Comparison of ENCODE assay signal across 8 cellular contexts in genomic region chr12:93742086-93742934, GRCh38.
A peak's percentile ranks its signal among the peaks of the same experiment; 100 is the strongest.
DNase-seq lines count a peak whose midpoint lies in the region; ATAC-seq and TF ChIP-seq lines count a peak whose summit lies in the region.

No MANE protein-coding gene starts in this region.

- intact Hi-C loops in activated T-helper 1 cell treated with anti-CD3 and anti-CD28 coated beads, Interleukin-12 subunit alpha, Interleukin-12 subunit beta, Interleukin-2, Interleukin-4 antibody, amounts not matched to agents 30 ng/mL and 10 ng/mL and 1 ng/mL, durations not matched to agents 14 hours and 24 hours and 36 hours (cut with micrococcal nuclease) = loop anchor here (1.0 to 10.0 kb wide), 6 partner anchors 65 to 758 kb away; partner anchors contain the start of gene CRADD

- H2AFZ ChIP-seq in OCI-LY3 (ENCODE audit: low read depth, low read length) (peak overlapping the region; percentile 93), fibroblast of lung (ENCODE audit: low read length) (peak overlapping the region; percentile 93)

- H3K4me1 Mint-ChIP-seq in activated T-helper 1 cell treated with anti-CD3 and anti-CD28 coated beads, Interleukin-12 subunit alpha, Interleukin-12 subunit beta, Interleukin-2, Interleukin-4 antibody, amounts not matched to agents 30 ng/mL and 10 ng/mL and 1 ng/mL, durations not matched to agents 14 hours and 24 hours and 36 hours (ENCODE audit: low read depth) = peaks cover 50% of the 10 kb centered on the region
- H3K4me1 Mint-ChIP-seq in stimulated activated memory B cell treated with anti-CD40 and anti-IgM and Interleukin-4, amounts not matched to agents 10 μg/mL and 1 μg/mL and 100 μg/mL, for 72 hours = peaks cover 29% of the 10 kb centered on the region

- TF ChIP-seq CTCF in OCI-LY3 (IDR thresholded peaks at IDR 0.05; ENCODE audit: low read depth, low read length) (peak; percentile 46), fibroblast of lung (conservative IDR thresholded peaks at IDR 0.05 in 1 of 2, IDR thresholded peaks at IDR 0.05 in 1 of 2; ENCODE audit: low read depth in 1 of 2, low read length in 2 of 2) (peak; percentile 13 to 40)

- H3K36me3 ChIP-seq in OCI-LY3 (replicated peaks; ENCODE audit: low read depth, low read length) = no peaks in the 10 kb centered on the region
- H3K36me3 ChIP-seq in fibroblast of lung (ENCODE audit: control insufficient read depth, insufficient read depth, low read length) = peaks cover 1% of the 10 kb centered on the region

- no peaks in the 10 kb centered on the region for H3K9me3 Mint-ChIP-seq in activated T-helper 1 cell treated with anti-CD3 and anti-CD28 coated beads, Interleukin-12 subunit alpha, Interleukin-12 subunit beta, Interleukin-2, Interleukin-4 antibody, amounts not matched to agents 30 ng/mL and 10 ng/mL and 1 ng/mL, durations not matched to agents 14 hours and 24 hours and 36 hours
- H3K9me3 Mint-ChIP-seq in stimulated activated memory B cell treated with anti-CD40 and anti-IgM and Interleukin-4, amounts not matched to agents 10 μg/mL and 1 μg/mL and 100 μg/mL, for 72 hours = no peaks in the 10 kb centered on the region

- no peaks in the 10 kb centered on the region for H3K9me3 ChIP-seq in OCI-LY3 (ENCODE audit: insufficient read depth, low read length)
- no peaks in the 10 kb centered on the region for H3K9me3 ChIP-seq in fibroblast of lung (ENCODE audit: control insufficient read depth, insufficient read depth, low read depth, low read length)

- H3K27me3 Mint-ChIP-seq in activated T-helper 1 cell treated with anti-CD3 and anti-CD28 coated beads, Interleukin-12 subunit alpha, Interleukin-12 subunit beta, Interleukin-2, Interleukin-4 antibody, amounts not matched to agents 30 ng/mL and 10 ng/mL and 1 ng/mL, durations not matched to agents 14 hours and 24 hours and 36 hours (ENCODE audit: insufficient read depth) = peaks cover 2% of the 10 kb centered on the region
- H3K27me3 Mint-ChIP-seq in stimulated activated memory B cell treated with anti-CD40 and anti-IgM and Interleukin-4, amounts not matched to agents 10 μg/mL and 1 μg/mL and 100 μg/mL, for 72 hours = no peaks in the 10 kb centered on the region

- H3K36me3 Mint-ChIP-seq in activated T-helper 1 cell treated with anti-CD3 and anti-CD28 coated beads, Interleukin-12 subunit alpha, Interleukin-12 subunit beta, Interleukin-2, Interleukin-4 antibody, amounts not matched to agents 30 ng/mL and 10 ng/mL and 1 ng/mL, durations not matched to agents 14 hours and 24 hours and 36 hours (ENCODE audit: low read depth) = peaks cover 5% of the 10 kb centered on the region
- H3K36me3 Mint-ChIP-seq in stimulated activated memory B cell treated with anti-CD40 and anti-IgM and Interleukin-4, amounts not matched to agents 10 μg/mL and 1 μg/mL and 100 μg/mL, for 72 hours = no peaks in the 10 kb centered on the region

- H3K27me3 ChIP-seq in OCI-LY3 (ENCODE audit: low read depth, low read length) (no peaks in the 10 kb centered on the region), fibroblast of lung (ENCODE audit: control insufficient read depth, insufficient read depth, low read length) (no peaks in the 10 kb centered on the region)

- H3K4me2 ChIP-seq in OCI-LY3 (ENCODE audit: low read length) = peak overlapping the region; percentile 77
- peak overlapping the region; percentile 99 for H3K4me2 ChIP-seq in fibroblast of lung (ENCODE audit: extremely low read depth, insufficient read depth, low read length)

- H3K9ac ChIP-seq in OCI-LY3 (ENCODE audit: low read length) (peak overlapping the region; percentile 73), fibroblast of lung (ENCODE audit: insufficient read depth, low read length) (peak overlapping the region; percentile 66)

- peak; percentile 74 for DNase-seq in CD1c-positive myeloid dendritic cell (ENCODE audit: extremely low spot score)
- DNase-seq in activated T-helper 1 cell treated with anti-CD3 and anti-CD28 coated beads, Interleukin-12 subunit alpha, Interleukin-12 subunit beta, Interleukin-2, Interleukin-4 antibody, amounts not matched to agents 30 ng/mL and 10 ng/mL and 1 ng/mL, durations not matched to agents 14 hours and 24 hours and 36 hours (ENCODE audit: low spot score) = peak; percentile 40
- peak; percentile 71 to 78 for DNase-seq in fibroblast of lung (ENCODE audit: low read depth in 2 of 2)
- peak; percentile 78 for DNase-seq in myocyte (ENCODE audit: low read depth)

- ATAC-seq in GM19397 (IDR thresholded peaks at IDR 0.05; ENCODE audit: unreplicated experiment) = peak; percentile 79
- peak; percentile 55 for ATAC-seq in HG03558 (IDR thresholded peaks at IDR 0.05; ENCODE audit: extremely low read depth, unreplicated experiment)
- peak; percentile 95 for ATAC-seq in stimulated activated memory B cell treated with anti-CD40 and anti-IgM and Interleukin-4, amounts not matched to agents 10 μg/mL and 1 μg/mL and 100 μg/mL, for 72 hours

- H3K79me2 ChIP-seq in OCI-LY3 (ENCODE audit: low read length) (no peaks in the 10 kb centered on the region), fibroblast of lung (ENCODE audit: control insufficient read depth, insufficient read depth, low read length) (peaks cover 4% of the 10 kb centered on the region)

- H3K27ac Mint-ChIP-seq in activated T-helper 1 cell treated with anti-CD3 and anti-CD28 coated beads, Interleukin-12 subunit alpha, Interleukin-12 subunit beta, Interleukin-2, Interleukin-4 antibody, amounts not matched to agents 30 ng/mL and 10 ng/mL and 1 ng/mL, durations not matched to agents 14 hours and 24 hours and 36 hours = peak overlapping the region; percentile 86
- H3K27ac Mint-ChIP-seq in stimulated activated memory B cell treated with anti-CD40 and anti-IgM and Interleukin-4, amounts not matched to agents 10 μg/mL and 1 μg/mL and 100 μg/mL, for 72 hours = peak overlapping the region; percentile 87

- H3K27ac ChIP-seq in OCI-LY3 (ENCODE audit: low read length) (peak overlapping the region; percentile 20; the same call in 1 of the 2 replicates), fibroblast of lung (ENCODE audit: insufficient read depth, low read length) (peak overlapping the region; percentile 94)

- peak overlapping the region; percentile 89 for H3K4me3 ChIP-seq in OCI-LY3 (ENCODE audit: low read length)
- peak overlapping the region; percentile 49 to 71 (median 66) for H3K4me3 ChIP-seq in fibroblast of lung (replicated peaks in 1 of 4; ENCODE audit: control extremely low read depth in 1 of 4, insufficient read depth in 1 of 4, low read depth in 3 of 4, low read length in 4 of 4)

- H3K4me1 ChIP-seq in OCI-LY3 (ENCODE audit: low read length) (peaks cover 45% of the 10 kb centered on the region), fibroblast of lung (ENCODE audit: control insufficient read depth, extremely low read depth, insufficient read depth, low read length) (peaks cover 11% of the 10 kb centered on the region)

- H3K4me3 Mint-ChIP-seq in activated T-helper 1 cell treated with anti-CD3 and anti-CD28 coated beads, Interleukin-12 subunit alpha, Interleukin-12 subunit beta, Interleukin-2, Interleukin-4 antibody, amounts not matched to agents 30 ng/mL and 10 ng/mL and 1 ng/mL, durations not matched to agents 14 hours and 24 hours and 36 hours = peak overlapping the region; percentile 86
- peak overlapping the region; percentile 79 for H3K4me3 Mint-ChIP-seq in stimulated activated memory B cell treated with anti-CD40 and anti-IgM and Interleukin-4, amounts not matched to agents 10 μg/mL and 1 μg/mL and 100 μg/mL, for 72 hours

- H4K20me1 ChIP-seq in OCI-LY3 (ENCODE audit: insufficient read depth, low read length) (no peaks in the 10 kb centered on the region), fibroblast of lung (ENCODE audit: control insufficient read depth, extremely low read depth, insufficient read depth, low read length) (no peaks in the 10 kb centered on the region)

Comparison
In these comparisons a context has a peak if more than half of its experiments do, and no peak if none do; other contexts are left out.
1. Peak in every context shown above with its lines: DNase-seq, ATAC-seq, H3K4me3 ChIP-seq and H3K27ac ChIP-seq.